9 cellular contexts compared by ENCODE assay signal in the genomic region with DNA sequence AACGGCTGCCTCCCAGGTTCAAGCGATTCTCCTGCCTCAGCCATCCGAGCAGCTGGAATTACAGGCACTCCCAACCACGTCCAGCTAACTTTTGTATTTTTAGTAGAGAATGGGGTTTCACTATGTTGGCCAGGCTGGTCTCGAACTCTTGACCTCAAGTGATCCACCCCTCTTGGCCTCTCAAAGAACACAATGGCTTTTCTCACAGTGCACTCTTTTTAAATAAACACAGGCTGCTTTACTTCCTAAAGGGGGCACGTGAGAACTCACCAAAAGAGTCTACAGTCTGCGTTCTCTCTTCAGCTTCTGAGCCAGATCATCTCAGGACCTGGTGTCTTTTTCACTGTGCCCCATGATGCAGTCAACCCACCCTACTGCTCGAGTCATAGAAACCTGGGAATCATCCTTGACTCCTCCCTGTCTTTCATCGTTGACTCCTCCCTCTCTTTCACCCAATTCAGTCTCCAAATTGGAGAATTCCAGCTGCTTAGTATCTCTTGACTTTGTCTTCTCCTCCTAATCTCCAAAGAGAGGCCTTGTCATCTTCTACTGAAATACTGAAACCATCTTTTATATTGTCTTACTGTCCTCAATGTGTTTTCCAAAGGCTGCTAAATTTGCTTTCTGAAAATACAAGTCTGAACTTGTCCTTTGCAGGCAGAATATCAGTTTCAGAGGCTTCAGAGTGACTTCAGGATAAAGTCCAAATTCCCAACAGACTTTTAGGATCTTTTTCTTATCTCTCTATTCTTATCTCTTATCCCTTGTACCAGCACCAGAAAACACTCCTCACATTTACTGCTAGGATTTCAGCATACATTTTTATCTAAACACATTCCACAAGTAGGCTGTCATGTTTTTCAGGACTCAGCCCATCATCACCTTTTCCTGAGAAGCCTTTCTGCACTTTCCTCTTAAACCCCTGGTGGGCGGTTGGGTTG.
DNase-seq lines count a peak whose midpoint lies in the region; ATAC-seq, FAIRE-seq and TF ChIP-seq lines count a peak whose summit lies in the region.
"Had no signal": no experiment of that assay in that cellular context is flagged by ENCODE, and none has a peak within 500 bp of the region (broad histone marks: within the 10 kb centered on the region; RNA-seq: fewer than 3 reads in every experiment).

No MANE protein-coding gene starts in this region.

- DNase-seq in HT1080 (ENCODE audit: low read depth) (peak; percentile 45), bronchial epithelial cell (ENCODE audit: low read depth) (peak; percentile 71), hepatic stellate cell (ENCODE audit: low spot score) (peak; percentile 40), colonic mucosa (no peak), NCI-H82 treated with DMSO at 0.1 percent for 48 hours (lab: John Stamatoyannopoulos, UW; ENCODE audit: unreplicated experiment) (no peak), NCI-H69 (lab: John Stamatoyannopoulos, UW) (no peak)
- no peak for DNase-seq in stimulated activated effector memory CD8-positive, alpha-beta T cell treated with anti-CD3 and anti-CD28 coated beads, Interleukin-12 subunit alpha, Interleukin-12 subunit beta, amount 100 ng/mL, for 72 hours (ENCODE audit: low spot score in 2 of 2)
- DNase-seq: occipital lobe, T-helper 17 cell had no signal

- no peak overlapping the region for H3K4me3 Mint-ChIP-seq in stimulated activated effector memory CD8-positive, alpha-beta T cell treated with anti-CD3 and anti-CD28 coated beads, Interleukin-12 subunit alpha, Interleukin-12 subunit beta, amount 100 ng/mL, for 72 hours
- H3K4me3 Mint-ChIP-seq: T-helper 17 cell had no signal

- intact Hi-C loops in colonic mucosa (cut with DNase I): no loop called here

- H3K9ac ChIP-seq in colonic mucosa (ENCODE audit: low read depth in 2 of 2, low read length in 2 of 2): no peak overlapping the region

- H3K9me3 Mint-ChIP-seq in stimulated activated effector memory CD8-positive, alpha-beta T cell treated with anti-CD3 and anti-CD28 coated beads, Interleukin-12 subunit alpha, Interleukin-12 subunit beta, amount 100 ng/mL, for 72 hours: no peaks in the 10 kb centered on the region

- no peak overlapping the region for H3K27ac ChIP-seq in colonic mucosa

- peak overlapping the region; percentile 74 for H3K27ac Mint-ChIP-seq in stimulated activated effector memory CD8-positive, alpha-beta T cell treated with anti-CD3 and anti-CD28 coated beads, Interleukin-12 subunit alpha, Interleukin-12 subunit beta, amount 100 ng/mL, for 72 hours
- H3K27ac Mint-ChIP-seq: T-helper 17 cell had no signal

- no peaks in the 10 kb centered on the region for H3K27me3 ChIP-seq in bronchial epithelial cell (ENCODE audit: control insufficient read depth, insufficient read depth, low read length)
- no peaks in the 10 kb centered on the region for H3K27me3 ChIP-seq in colonic mucosa

- H3K4me1 ChIP-seq in colonic mucosa: no peaks in the 10 kb centered on the region

- H3K9me3 ChIP-seq in colonic mucosa: no peaks in the 10 kb centered on the region

- no peak for ATAC-seq in stimulated activated effector memory CD8-positive, alpha-beta T cell treated with anti-CD3 and anti-CD28 coated beads, Interleukin-12 subunit alpha, Interleukin-12 subunit beta, amount 100 ng/mL, for 72 hours
- ATAC-seq: T-helper 17 cell had no signal

- no peak for FAIRE-seq in bronchial epithelial cell (lab: Jason Lieb, UNC)

- no peak for TF ChIP-seq CTCF in bronchial epithelial cell (IDR thresholded peaks at IDR 0.05; ENCODE audit: insufficient read depth, low read length, severe bottlenecking)
- no peak for TF ChIP-seq CTCF in colonic mucosa (IDR thresholded peaks at IDR 0.05)

- H3K36me3 Mint-ChIP-seq in stimulated activated effector memory CD8-positive, alpha-beta T cell treated with anti-CD3 and anti-CD28 coated beads, Interleukin-12 subunit alpha, Interleukin-12 subunit beta, amount 100 ng/mL, for 72 hours: peaks cover 4% of the 10 kb centered on the region

- H3K36me3 ChIP-seq in bronchial epithelial cell (ENCODE audit: control insufficient read depth, insufficient read depth, low read length) (no peaks in the 10 kb centered on the region), colonic mucosa (no peaks in the 10 kb centered on the region)

- H3K4me3 ChIP-seq in bronchial epithelial cell (ENCODE audit: low read depth, low read length) (no peak overlapping the region), colonic mucosa (no peak overlapping the region)

- peaks cover 20% of the 10 kb centered on the region for H3K4me1 Mint-ChIP-seq in stimulated activated effector memory CD8-positive, alpha-beta T cell treated with anti-CD3 and anti-CD28 coated beads, Interleukin-12 subunit alpha, Interleukin-12 subunit beta, amount 100 ng/mL, for 72 hours

Comparison
In these comparisons a context has a peak if more than half of its experiments do, and no peak if none do; other contexts are left out.
1. DNase-seq: peak in HT1080 (single experiment), bronchial epithelial cell (single experiment) and hepatic stellate cell (single experiment); none in stimulated activated effector memory CD8-positive, alpha-beta T cell treated with anti-CD3 and anti-CD28 coated beads, Interleukin-12 subunit alpha, Interleukin-12 subunit beta, amount 100 ng/mL, for 72 hours (0 of 2), colonic mucosa (single experiment), NCI-H82 treated with DMSO at 0.1 percent for 48 hours (single experiment) and NCI-H69 (single experiment).